Comparison of ENCODE assay signal across 14 cellular contexts in genomic region chr11:8086571-8086970, GRCh38. TPM values are rescaled to one million over a fixed set of nuclear protein-coding genes. Genes with fewer than 3 reads are reported as not detected.
DNase-seq lines count a peak whose midpoint lies in the region; ATAC-seq and TF ChIP-seq lines count a peak whose summit lies in the region.
"Had no signal": no experiment of that assay in that cellular context is flagged by ENCODE, and none has a peak within 500 bp of the region (broad histone marks: within the 10 kb centered on the region; RNA-seq: fewer than 3 reads in every experiment).

No MANE protein-coding gene starts in this region.

- DNase-seq in left cardiac atrium (peak; percentile 12), left ventricle myocardium superior (no peak), NCI-H69 (lab: John Stamatoyannopoulos, UW) (peak; percentile 80), dorsolateral prefrontal cortex (no peak), spleen (peak; percentile 58), AG20443 (ENCODE audit: low spot score) (no peak), NCI-H2107 treated with DMSO at 0.1 percent for 48 hours (lab: John Stamatoyannopoulos, UW; ENCODE audit: unreplicated experiment) (no peak), left lung (no peak)
- DNase-seq: DND-41, NCI-H1930 had no signal

- no peak for TF ChIP-seq CTCF in dorsolateral prefrontal cortex (IDR thresholded peaks at IDR 0.05 in 54 of 56, conservative IDR thresholded peaks at IDR 0.05 in 2 of 56; ENCODE audit: low read depth in 1 of 56, partially characterized antibody in 56 of 56)
- TF ChIP-seq CTCF in spleen (IDR thresholded peaks at IDR 0.05 in 8 of 11, conservative IDR thresholded peaks at IDR 0.05 in 3 of 11), result no peak
- TF ChIP-seq CTCF in left lung (IDR thresholded peaks at IDR 0.05), result no peak

- no peak for TF ChIP-seq POLR2A in spleen (IDR thresholded peaks at IDR 0.05)

- peaks cover 3 to 7% (median 5%) of the 10 kb centered on the region in 6 donors for H3K4me1 ChIP-seq in spleen
- H3K4me1 ChIP-seq in left lung, result peaks cover 0 to 2% of the 10 kb centered on the region in 2 donors

- H3K36me3 ChIP-seq in spleen (no peaks in the 10 kb centered on the region), left lung (no peaks in the 10 kb centered on the region)
- H3K36me3 ChIP-seq: SJSA1 had no signal

- peak overlapping the region in 51 of 59 donors; percentile 24 to 88 (median 69) for H3K27ac ChIP-seq in dorsolateral prefrontal cortex
- no peak overlapping the region for H3K27ac ChIP-seq in spleen
- H3K27ac ChIP-seq in left lung, result no peak overlapping the region
- H3K27ac ChIP-seq: SJSA1 had no signal

- H3K9me3 ChIP-seq in spleen, result no peaks in the 10 kb centered on the region
- H3K9me3 ChIP-seq in left lung, result no peaks in the 10 kb centered on the region
- H3K9me3 ChIP-seq: HAP-1, SJSA1 had no signal

- ATAC-seq in left cardiac atrium, result no peak
- ATAC-seq in left ventricle myocardium superior, result no peak
- no peak for ATAC-seq in left lung
- ATAC-seq: Panc1 had no signal

- intact Hi-C loops in left cardiac atrium (cut with DNase I) (loop anchor here in 1 of 2 donors (5.0 kb wide), 1 partner anchor 49 kb away; no protein-coding TSS in a partner anchor), left ventricle myocardium superior (cut with micrococcal nuclease) (no loop called here), dorsolateral prefrontal cortex (cut with DNase I) (no loop called here), spleen (cut with DNase I; ENCODE audit: low total_unique reads) (no loop called here), left lung (cut with DNase I) (loop anchor here in 1 of 2 donors (10.0 kb wide), 1 partner anchor 52 kb away; no protein-coding TSS in a partner anchor)

- H3K4me3 ChIP-seq in dorsolateral prefrontal cortex, result peak overlapping the region in 7 of 59 donors; percentile 0 to 21 (median 8)
- no peak overlapping the region for H3K4me3 ChIP-seq in spleen
- no peak overlapping the region for H3K4me3 ChIP-seq in left lung
- H3K4me3 ChIP-seq: HAP-1, SJSA1 had no signal

- H3K27me3 ChIP-seq in dorsolateral prefrontal cortex, result peaks cover 0 to 17% (median 0%) of the 10 kb centered on the region in 45 donors
- H3K27me3 ChIP-seq in spleen (replicated peaks in 1 of 7), result peaks cover 0 to 60% (median 11%) of the 10 kb centered on the region in 7 donors
- peaks cover 0 to 41% of the 10 kb centered on the region in 2 donors for H3K27me3 ChIP-seq in left lung
- H3K27me3 ChIP-seq: SJSA1 had no signal

- WGBS in spleen, 5 donors, result 77 to 91% (median 81%) methylated on average over 6 to 7 of the region's 7 CpGs

RNA-seq across cellular contexts. Expression of gene TUB, which starts 5.6 kb away (rescaled TPM):
- total RNA-seq in left cardiac atrium (10 to 100 TPM; 11.6 to 13.1 TPM), left ventricle myocardium superior (22.3 TPM), dorsolateral prefrontal cortex (100 to 1,000 TPM in 2 of 120 experiments, 10 to 100 TPM in 118; 24.6 to 104 (median 74.6) TPM), spleen (1 to 10 TPM; 1.4 to 3.2 (median 2.1) TPM), left lung (1 to 10 TPM; 5.6 to 7.1 TPM)
- under 1 TPM; 0.17 to 0.42 (median 0.21) TPM for polyA plus RNA-seq in spleen
- polyA plus RNA-seq: CD8-positive, alpha-beta memory T cell had no signal

Comparison
In these comparisons a context has a peak if more than half of its experiments do, and no peak if none do; other contexts are left out.
1. DNase-seq: peak in left cardiac atrium (single experiment), NCI-H69 (single experiment) and spleen (single experiment); none in left ventricle myocardium superior (single experiment), dorsolateral prefrontal cortex (0 of 10), AG20443 (single experiment), NCI-H2107 treated with DMSO at 0.1 percent for 48 hours (single experiment) and left lung (0 of 2).
2. H3K27ac ChIP-seq: peak in dorsolateral prefrontal cortex (51 of 59); none in spleen (0 of 8) and left lung (0 of 2).